Comparison of ENCODE assay signal across 8 cellular contexts in the genomic region with DNA sequence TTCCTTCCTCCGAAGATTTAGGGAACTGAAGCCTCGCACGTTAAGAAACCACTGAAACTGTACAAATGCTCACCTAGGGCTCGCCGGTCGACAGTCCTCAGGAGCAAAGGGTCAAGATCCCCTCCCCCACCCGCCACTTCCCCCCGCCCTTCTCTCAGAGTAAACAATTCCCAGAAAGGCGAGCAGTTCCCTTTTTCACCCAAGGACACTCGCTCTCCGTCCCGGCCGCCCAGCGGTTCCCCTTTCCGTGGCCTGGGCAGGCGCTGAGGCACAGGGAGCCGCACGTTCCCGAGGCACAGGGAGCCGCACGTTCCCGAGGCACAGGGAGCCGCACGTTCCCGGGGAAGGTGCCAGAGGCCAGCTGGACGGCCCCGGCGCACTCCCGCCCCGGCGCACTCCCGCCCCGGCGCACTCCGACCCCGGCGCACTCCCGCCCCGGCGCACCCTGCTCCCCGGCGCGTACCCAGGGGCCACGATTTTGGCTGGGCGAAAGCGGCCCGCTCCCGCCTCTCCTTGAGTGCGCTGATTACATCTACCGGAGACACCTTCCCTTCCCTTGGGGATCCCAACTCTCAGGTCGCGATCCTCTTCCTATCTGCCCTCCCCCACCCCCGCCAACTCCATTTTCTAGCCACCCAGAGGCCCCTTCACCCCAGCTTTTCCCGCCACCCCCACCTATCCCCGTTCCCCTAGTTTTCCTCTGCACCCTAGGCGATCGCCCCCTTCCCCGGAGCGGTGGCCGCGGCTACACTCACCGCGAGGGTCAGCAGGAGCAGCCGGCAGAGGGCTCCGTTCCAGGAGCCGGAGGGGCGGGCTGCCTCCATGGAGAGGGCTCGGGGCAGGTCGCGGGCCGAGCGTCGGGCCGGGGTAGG. TPM values are rescaled to one million over a fixed set of nuclear protein-coding genes. Genes with fewer than 3 reads are reported as not detected.
DNase-seq lines count a peak whose midpoint lies in the region; ATAC-seq and TF ChIP-seq lines count a peak whose summit lies in the region.

No MANE protein-coding gene starts in this region.

- H3K4me3 ChIP-seq in coronary artery (peak overlapping the region; percentile 75), lung (peak overlapping the region; percentile 71), tibial nerve (peak overlapping the region; percentile 35 to 58 (median 54))

- TF ChIP-seq CTCF in GM10266 (IDR thresholded peaks at IDR 0.05; ENCODE audit: control insufficient read depth, insufficient read depth, low read depth, missing control alignments) (peak; percentile 26), coronary artery (IDR thresholded peaks at IDR 0.05) (no peak), lung (IDR thresholded peaks at IDR 0.05; ENCODE audit: control extremely low read depth, extremely low read depth) (no peak), tibial nerve (IDR thresholded peaks at IDR 0.05) (no peak)

- TF ChIP-seq EP300 in tibial nerve (IDR thresholded peaks at IDR 0.05), result peak in 1 of 2 donors; percentile 47

- no peaks in the 10 kb centered on the region for H3K36me3 ChIP-seq in lung (ENCODE audit: control insufficient read depth in 2 of 2, insufficient read depth in 2 of 2, low read length in 2 of 2)
- H3K36me3 ChIP-seq in tibial nerve, result no peaks in the 10 kb centered on the region

- peak overlapping the region; percentile 21 to 78 for H3K27ac ChIP-seq in coronary artery
- H3K27ac ChIP-seq in lung (ENCODE audit: low read depth in 1 of 2, low read length in 1 of 2), result peak overlapping the region; percentile 86
- H3K27ac ChIP-seq in tibial nerve, result peak overlapping the region; percentile 22 to 91 (median 76)

- ATAC-seq in lung (ENCODE audit: insufficient read depth, low FRiP score) (peak; percentile 71), GM19324 (IDR thresholded peaks at IDR 0.05; ENCODE audit: low FRiP score, unreplicated experiment) (no peak)

- TF ChIP-seq POLR2A in tibial nerve (IDR thresholded peaks at IDR 0.05), result peak in 1 of 2 donors; percentile 11

- H3K27me3 ChIP-seq in lung (ENCODE audit: control insufficient read depth, insufficient read depth), result no peaks in the 10 kb centered on the region
- H3K27me3 ChIP-seq in tibial nerve, result peaks cover 0 to 17% of the 10 kb centered on the region in 2 donors

- WGBS in lung, 2 donors, result 0 to 2% methylated on average over 64 to 74 of the region's 74 CpGs
- WGBS in tibial nerve, 2 donors, result 1% methylated on average over 53 of the region's 74 CpGs

- H3K9me3 ChIP-seq in lung (ENCODE audit: control insufficient read depth in 2 of 2, insufficient read depth in 1 of 2, low read length in 1 of 2) (no peaks in the 10 kb centered on the region), tibial nerve (no peaks in the 10 kb centered on the region)

- peak; percentile 81 for DNase-seq in GM10266 (ENCODE audit: extremely low spot score)
- DNase-seq in NCI-H345 treated with DMSO at 0.1 percent for 48 hours (lab: John Stamatoyannopoulos, UW; ENCODE audit: unreplicated experiment), result peak; percentile 19
- peak; percentile 72 for DNase-seq in coronary artery (ENCODE audit: low spot score)
- DNase-seq in lung (ENCODE audit: low spot score), result peak; percentile 76
- peak; percentile 35 to 51 for DNase-seq in tibial nerve (ENCODE audit: low spot score in 2 of 2)
- no peak for DNase-seq in activated CD4-positive, alpha-beta T cell treated with anti-CD3 and anti-CD28 coated beads, Interleukin-2, amount 50 U/mL, for 4 hours
- DNase-seq in central memory CD4-positive, alpha-beta T cell, result no peak

- H3K4me1 ChIP-seq in lung (ENCODE audit: control insufficient read depth in 2 of 2, insufficient read depth in 2 of 2, low read length in 2 of 2), result peaks cover 0 to 7% of the 10 kb centered on the region in 2 donors
- peaks cover 0 to 24% (median 0%) of the 10 kb centered on the region in 4 donors for H3K4me1 ChIP-seq in tibial nerve

RNA-seq across cellular contexts. Expression of gene DSC2, which starts 0.8 kb away (rescaled TPM):
- total RNA-seq in lung (10 to 100 TPM; 13.5 to 15.4 TPM), tibial nerve (1 to 10 TPM; 2.1 to 3.9 (median 3.2) TPM)
- polyA plus RNA-seq in lung, result 1 to 10 TPM; 2.3 to 7.2 TPM

RNA-seq across cellular contexts. Expression of gene DSC3, which starts 58.8 kb away (rescaled TPM):
- total RNA-seq in lung (1 to 10 TPM in 1 of 2 donors, under 1 TPM in 1; 0.51 to 1.3 TPM), tibial nerve (10 to 100 TPM in 2 of 4 donors, 1 to 10 TPM in 2; 5.1 to 12.4 (median 8.9) TPM)
- polyA plus RNA-seq in lung, result under 1 TPM; 0.41 to 0.53 TPM

Comparison
In these comparisons a context has a peak if more than half of its experiments do, and no peak if none do; other contexts are left out.
1. DNase-seq: peak in GM10266 (single experiment), NCI-H345 treated with DMSO at 0.1 percent for 48 hours (single experiment), coronary artery (single experiment), lung (single experiment) and tibial nerve (2 of 2); none in activated CD4-positive, alpha-beta T cell treated with anti-CD3 and anti-CD28 coated beads, Interleukin-2, amount 50 U/mL, for 4 hours (0 of 2) and central memory CD4-positive, alpha-beta T cell (single experiment).
2. Peak in every context shown above with its lines, with median percentiles within 50 percentile points of each other: H3K27ac ChIP-seq and H3K4me3 ChIP-seq.